In the genomic region with DNA sequence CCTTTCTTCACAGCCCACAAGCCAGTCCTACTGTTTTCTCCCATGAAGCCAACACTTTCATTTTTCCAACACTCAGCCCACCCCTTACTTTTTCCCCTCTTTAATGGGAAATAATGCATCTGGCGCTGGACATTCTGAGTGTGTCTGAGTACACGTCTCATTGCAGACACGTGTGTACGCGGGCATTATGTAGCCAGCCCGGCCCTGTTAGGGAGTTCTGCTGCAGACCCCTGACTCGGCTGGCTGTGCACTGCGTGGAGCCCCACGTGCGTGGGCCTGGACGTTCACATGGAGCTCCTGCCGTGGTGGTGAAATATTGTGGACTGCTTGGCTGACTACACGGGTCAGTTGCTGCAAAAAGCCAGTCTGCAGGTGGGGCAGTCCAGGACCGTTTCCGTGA, we compare ENCODE assay signal across 9 cellular contexts.
"Had no signal": no experiment of that assay in that cellular context is flagged by ENCODE, and none has a peak within 500 bp of the region (broad histone marks: within the 10 kb centered on the region; RNA-seq: fewer than 3 reads in every experiment).

No MANE protein-coding gene starts in this region.

- H3K4me3 ChIP-seq: GM23248, GM23338, HAP-1 had no signal

- H3K36me3 ChIP-seq: HAP-1 had no signal

- H2AFZ ChIP-seq: GM23248, GM23338 had no signal

- H3K27ac ChIP-seq: GM23248 had no signal

- H3K4me3 Mint-ChIP-seq: GM23338, H9, HFFc6 had no signal

- H3K9ac ChIP-seq: GM23248 had no signal

- H3K9me3 ChIP-seq: HAP-1 had no signal

- H3K27ac Mint-ChIP-seq: GM23338, H9, HFFc6 had no signal

- ATAC-seq: GM23338, HCT116 had no signal

- H3K4me1 ChIP-seq: HAP-1 had no signal

- H3K4me2 ChIP-seq: GM23338 had no signal

- DNase-seq: GM23248, GOT3, H7, H9, HCEC 1CT, HFFc6 had no signal
